ENCODE assay signal across 8 cellular contexts in the genomic region with DNA sequence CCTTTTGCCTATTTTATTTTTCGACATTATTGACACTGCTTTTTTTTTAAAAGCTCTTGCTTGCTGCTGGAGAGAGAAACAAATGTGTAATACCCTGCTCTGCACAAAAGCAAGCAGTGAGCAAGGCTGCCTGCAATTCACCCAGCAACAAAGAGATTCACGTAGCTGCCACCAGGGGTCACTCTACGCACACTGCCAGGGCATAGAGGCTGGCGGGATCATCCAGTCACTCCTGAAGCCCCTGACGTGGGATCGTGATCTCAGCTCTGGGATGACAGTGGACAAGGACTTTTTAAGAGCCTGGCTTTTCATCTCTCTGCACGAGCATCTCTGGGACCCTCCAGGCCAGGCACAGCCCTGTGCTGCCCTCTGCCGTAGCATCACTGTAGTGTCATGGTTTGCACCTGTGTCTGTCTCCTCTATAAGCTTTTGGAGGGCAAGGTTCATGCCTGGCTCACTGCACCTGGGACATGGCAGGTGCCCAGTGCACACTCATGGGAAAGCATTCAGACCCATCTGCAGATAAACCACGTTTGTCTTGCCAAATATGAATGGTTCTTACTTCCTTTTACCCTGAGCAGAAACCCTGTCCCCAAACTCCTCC. TPM values are rescaled to one million over a fixed set of nuclear protein-coding genes. Genes with fewer than 3 reads are reported as not detected.
DNase-seq lines count a peak whose midpoint lies in the region; ATAC-seq and TF ChIP-seq lines count a peak whose summit lies in the region.

No MANE protein-coding gene starts in this region.

- no peak overlapping the region for H3K27ac Mint-ChIP-seq in activated naive CD8-positive, alpha-beta T cell treated with anti-CD3 and anti-CD28 coated beads, Interleukin-2, amount 10 ng/mL, durations not matched to agents 7 days and 5 days

- WGBS in heart left ventricle, 4 donors, result 2 to 8% (median 4%) methylated on average over 9 of the region's 9 CpGs
- 1 to 3% (median 2%) methylated on average over 9 of the region's 9 CpGs for WGBS in psoas muscle, 3 donors

- peak; percentile 80 for ATAC-seq in GM19463 (IDR thresholded peaks at IDR 0.05; ENCODE audit: unreplicated experiment)
- ATAC-seq in activated naive CD8-positive, alpha-beta T cell treated with anti-CD3 and anti-CD28 coated beads, Interleukin-2, amount 10 ng/mL, durations not matched to agents 7 days and 5 days (ENCODE audit: low read depth), result peak; percentile 63
- peak in 3 of 4 donors; percentile 69 to 79 (median 75) for ATAC-seq in heart left ventricle
- ATAC-seq in psoas muscle, result peak in 3 of 4 donors; percentile 54 to 65 (median 60)
- no peak for ATAC-seq in HG02798 (IDR thresholded peaks at IDR 0.05; ENCODE audit: poor library complexity, unreplicated experiment)

- no peaks in the 10 kb centered on the region for H3K4me1 ChIP-seq in heart left ventricle
- no peaks in the 10 kb centered on the region for H3K4me1 ChIP-seq in psoas muscle

- POLR2A ChIA-PET in activated naive CD8-positive, alpha-beta T cell treated with anti-CD3 and anti-CD28 coated beads, Interleukin-2, amount 10 ng/mL, durations not matched to agents 7 days and 5 days (lab: Charles Lee), result no interaction called here

- H3K36me3 Mint-ChIP-seq in activated naive CD8-positive, alpha-beta T cell treated with anti-CD3 and anti-CD28 coated beads, Interleukin-2, amount 10 ng/mL, durations not matched to agents 7 days and 5 days, result no peaks in the 10 kb centered on the region

- H3K9me3 ChIP-seq in heart left ventricle (no peaks in the 10 kb centered on the region), psoas muscle (no peaks in the 10 kb centered on the region)

- H3K4me3 Mint-ChIP-seq in activated naive CD8-positive, alpha-beta T cell treated with anti-CD3 and anti-CD28 coated beads, Interleukin-2, amount 10 ng/mL, durations not matched to agents 7 days and 5 days, result no peak overlapping the region

- TF ChIP-seq CTCF in heart left ventricle (IDR thresholded peaks at IDR 0.05), result peak; percentile 69 to 91 (median 88)
- TF ChIP-seq CTCF in psoas muscle (IDR thresholded peaks at IDR 0.05), result peak; percentile 68

- no peaks in the 10 kb centered on the region for H3K9me3 Mint-ChIP-seq in activated naive CD8-positive, alpha-beta T cell treated with anti-CD3 and anti-CD28 coated beads, Interleukin-2, amount 10 ng/mL, durations not matched to agents 7 days and 5 days

- H3K4me1 Mint-ChIP-seq in activated naive CD8-positive, alpha-beta T cell treated with anti-CD3 and anti-CD28 coated beads, Interleukin-2, amount 10 ng/mL, durations not matched to agents 7 days and 5 days, result peaks cover 4% of the 10 kb centered on the region

- no peak for TF ChIP-seq POLR2A in heart left ventricle (IDR thresholded peaks at IDR 0.05)

- H3K27me3 Mint-ChIP-seq in activated naive CD8-positive, alpha-beta T cell treated with anti-CD3 and anti-CD28 coated beads, Interleukin-2, amount 10 ng/mL, durations not matched to agents 7 days and 5 days, result peaks cover 2% of the 10 kb centered on the region

- H3K4me3 ChIP-seq in heart left ventricle (no peak overlapping the region), psoas muscle (no peak overlapping the region)

- H3K27ac ChIP-seq in heart left ventricle (no peak overlapping the region), psoas muscle (no peak overlapping the region)

- DNase-seq in DMS 273 (lab: John Stamatoyannopoulos, UW; ENCODE audit: unreplicated experiment), result peak; percentile 75
- DNase-seq in RPMI8226, result peak; percentile 84
- DNase-seq in activated naive CD8-positive, alpha-beta T cell treated with anti-CD3 and anti-CD28 coated beads, Interleukin-2, amount 10 ng/mL, durations not matched to agents 7 days and 5 days, result peak; percentile 48
- DNase-seq in heart left ventricle, result peak in 4 of 5 donors; percentile 33 to 50 (median 44)
- peak; percentile 25 to 41 for DNase-seq in psoas muscle

- intact Hi-C loops in heart left ventricle (cut with DNase I) (loop anchor here (1.0 to 10.0 kb wide), 7 partner anchors 88 to 329 kb away; no protein-coding TSS in a partner anchor), psoas muscle (cut with DNase I) (loop anchor here in 1 of 2 donors (5.0 kb wide), 1 partner anchor 329 kb away; no protein-coding TSS in a partner anchor)

- peak; percentile 88 for TF ChIP-seq RAD21 in Ishikawa (IDR thresholded peaks at IDR 0.05; ENCODE audit: low read depth)

- H3K27me3 ChIP-seq in heart left ventricle (peaks cover 0 to 41% (median 0%) of the 10 kb centered on the region in 9 donors), psoas muscle (ENCODE audit: insufficient read depth in 3 of 3, low read length in 2 of 3) (peaks cover 0 to 10% (median 2%) of the 10 kb centered on the region in 3 donors)

- TF ChIP-seq EP300 in Ishikawa (IDR thresholded peaks at IDR 0.05; ENCODE audit: borderline replicate concordance), result no peak

- H3K36me3 ChIP-seq in heart left ventricle, result no peaks in the 10 kb centered on the region
- no peaks in the 10 kb centered on the region for H3K36me3 ChIP-seq in psoas muscle (ENCODE audit: insufficient read depth in 1 of 2, low read depth in 1 of 2)

TF ChIP-seq in Ishikawa, 13 proteins besides CTCF, POLR2A, EP300 and RAD21:
- TF ChIP-seq ZBTB7A (IDR thresholded peaks at IDR 0.05; ENCODE audit: low read depth), result no peak
- TF ChIP-seq TEAD4 (IDR thresholded peaks at IDR 0.05), result peak; percentile 57; the same call in 1 of the 2 replicates
- TF ChIP-seq CEBPB (IDR thresholded peaks at IDR 0.05), result no peak
- TF ChIP-seq, protein P1, sequence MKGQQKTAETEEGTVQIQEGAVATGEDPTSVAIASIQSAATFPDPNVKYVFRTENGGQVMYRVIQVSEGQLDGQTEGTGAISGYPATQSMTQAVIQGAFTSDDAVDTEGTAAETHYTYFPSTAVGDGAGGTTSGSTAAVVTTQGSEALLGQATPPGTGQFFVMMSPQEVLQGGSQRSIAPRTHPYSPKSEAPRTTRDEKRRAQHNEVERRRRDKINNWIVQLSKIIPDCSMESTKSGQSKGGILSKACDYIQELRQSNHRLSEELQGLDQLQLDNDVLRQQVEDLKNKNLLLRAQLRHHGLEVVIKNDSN (IDR thresholded peaks at IDR 0.05), result no peak
- TF ChIP-seq CREB1 (IDR thresholded peaks at IDR 0.05; ENCODE audit: low read depth), result no peak
- TF ChIP-seq FOXM1 (IDR thresholded peaks at IDR 0.05; ENCODE audit: borderline replicate concordance, low read depth), result no peak

RNA-seq across cellular contexts. Expression of a gene that starts 19.8 kb away (rescaled TPM):
- total RNA-seq in activated naive CD8-positive, alpha-beta T cell treated with anti-CD3 and anti-CD28 coated beads, Interleukin-2, amount 10 ng/mL, durations not matched to agents 7 days and 5 days, result under 1 TPM; 0.19 to 0.43 TPM
- total RNA-seq in heart left ventricle (under 1 TPM in 2 of 9 donors, not detected in 7; 0.05 to 0.11 TPM), psoas muscle (not detected)
- polyA plus RNA-seq in heart left ventricle (not detected), psoas muscle (not detected)

Comparison
In these comparisons a context has a peak if more than half of its experiments do, and no peak if none do; other contexts are left out.
1. DNase-seq: peak in every context shown above with its lines; median percentile 84 in RPMI8226; 75 in DMS 273; 48 in activated naive CD8-positive, alpha-beta T cell treated with anti-CD3 and anti-CD28 coated beads, Interleukin-2, amount 10 ng/mL, durations not matched to agents 7 days and 5 days; 44 in heart left ventricle; 33 in psoas muscle.